1 cellular context compared by ENCODE assay signal in the genomic region with DNA sequence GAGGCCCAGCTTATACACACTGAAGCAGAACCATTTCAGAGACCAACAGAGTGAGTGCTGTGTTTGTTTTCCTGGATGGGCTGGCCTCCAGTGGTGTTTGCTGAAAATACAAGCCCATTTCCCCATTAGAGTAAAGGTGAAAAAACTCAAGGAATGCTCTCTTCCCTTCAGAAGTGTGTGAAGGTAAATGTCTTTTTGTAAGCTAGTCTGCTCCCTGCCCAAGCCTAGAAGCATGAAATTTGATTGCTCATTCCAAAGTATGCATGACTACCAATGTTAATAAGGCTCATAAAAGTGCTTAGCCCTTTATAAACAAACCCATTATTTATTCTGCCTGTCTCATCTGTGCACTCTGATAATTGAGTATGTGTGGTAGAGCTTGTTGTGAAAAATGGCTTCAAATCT.
A peak's percentile ranks its signal among the peaks of the same experiment; 100 is the strongest.
TF ChIP-seq lines count a peak whose summit lies in the region.

No MANE protein-coding gene starts in this region.

TF ChIP-seq in HEK293, 187 proteins besides CTCF, POLR2A, EP300 and RAD21 (continued from another document):
- no peak for TF ChIP-seq REST (tag by site-specific recombination; IDR thresholded peaks at IDR 0.05)
- no peak for TF ChIP-seq SP7 (tag by site-specific recombination; IDR thresholded peaks at IDR 0.05)
- TF ChIP-seq ZBTB17 (tag by site-specific recombination; IDR thresholded peaks at IDR 0.05) = no peak; the same call in 1 of the 2 replicates
- no peak for TF ChIP-seq HOXA7 (CRISPR knock-in tag; IDR thresholded peaks at IDR 0.05; ENCODE audit: borderline replicate concordance)
- TF ChIP-seq ZNF23 (tag by site-specific recombination; IDR thresholded peaks at IDR 0.05; ENCODE audit: borderline replicate concordance) = no peak
- TF ChIP-seq ZNF610 (tag by site-specific recombination; IDR thresholded peaks at IDR 0.05; ENCODE audit: borderline replicate concordance) = no peak
- no peak for TF ChIP-seq ZNF664 (tag by site-specific recombination; IDR thresholded peaks at IDR 0.05)
- no peak for TF ChIP-seq ZNF114 (tag by site-specific recombination; IDR thresholded peaks at IDR 0.05)
- no peak for TF ChIP-seq KLF8 (tag by site-specific recombination; IDR thresholded peaks at IDR 0.05)
- TF ChIP-seq OSR2 (tag by site-specific recombination; IDR thresholded peaks at IDR 0.05) = peak; percentile 75
TF ChIP-seq in HEK293: peak in this region for 17.
